Comparison of ENCODE assay signal across 23 cellular contexts in genomic region chr6:4678506-4679300, GRCh38.
"Had no signal": no experiment of that assay in that cellular context is flagged by ENCODE, and none has a peak within 500 bp of the region (broad histone marks: within the 10 kb centered on the region; RNA-seq: fewer than 3 reads in every experiment).

No MANE protein-coding gene starts in this region.

- H3K9ac ChIP-seq: parathyroid adenoma had no signal

- DNase-seq: hippocampal formation; kidney glomerular epithelial cell; left cardiac atrium; lower lobe of right lung; mammary epithelial cell; naive thymus-derived CD8-positive, alpha-beta T cell; nucleus accumbens; psoas muscle; right lobe of liver; stimulated activated CD4-positive, alpha-beta T cell treated with anti-CD3 and anti-CD28 coated beads, Interleukin-1b, Interleukin-23, amount 100 ng/mL, for 48 hours; stimulated activated CD4-positive, alpha-beta T cell treated with anti-CD3 and anti-CD28 coated beads, Interleukin-2, amount 100 ng/mL, for 48 hours; stimulated activated CD4-positive, alpha-beta T cell treated with anti-CD3 and anti-CD28 coated beads, Interleukin-4, amount 100 ng/mL, for 4 hours; stimulated activated CD8-positive, alpha-beta memory T cell treated with anti-CD3 and anti-CD28 coated beads, Interleukin-4, amount 100 ng/mL, for 48 hours; stimulated activated naive CD4-positive, alpha-beta T cell treated with Interleukin-2 at 50 U/mL for 16 hours; stimulated activated naive CD8-positive, alpha-beta T cell treated with anti-CD3 and anti-CD28 coated beads, Interleukin-15, amount 100 ng/mL, for 72 hours; substantia nigra; uterus had no signal

- ATAC-seq: left cardiac atrium; left lobe of liver; lower lobe of right lung; naive thymus-derived CD8-positive, alpha-beta T cell; psoas muscle; right lobe of liver; stimulated activated memory B cell treated with anti-CD40 and anti-IgM and Interleukin-4, amounts not matched to agents 10 μg/mL and 1 μg/mL and 100 μg/mL, for 72 hours; stimulated activated naive CD8-positive, alpha-beta T cell treated with anti-CD3 and anti-CD28 coated beads, Interleukin-15, amount 100 ng/mL, for 72 hours had no signal

- H2AFZ ChIP-seq: parathyroid adenoma had no signal

- H3K27me3 ChIP-seq: right lobe of liver, tibial nerve, uterus had no signal

- H3K27ac ChIP-seq: lower lobe of right lung, parathyroid adenoma, psoas muscle, right lobe of liver, tibial nerve, uterus had no signal

- H3K4me3 ChIP-seq: lower lobe of right lung, psoas muscle, right lobe of liver, smooth muscle cell, tibial nerve, uterus had no signal

- FAIRE-seq: keratinocyte had no signal

- H3K79me2 ChIP-seq: parathyroid adenoma had no signal

- H3K4me1 ChIP-seq: lower lobe of right lung, parathyroid adenoma, psoas muscle, right lobe of liver, tibial nerve, uterus had no signal

- H3K9me3 ChIP-seq: lower lobe of right lung, psoas muscle, right lobe of liver, tibial nerve, uterus had no signal

- H3K36me3 ChIP-seq: lower lobe of right lung, right lobe of liver, tibial nerve, uterus had no signal

- H3K4me2 ChIP-seq: smooth muscle cell had no signal
